In the genomic region with DNA sequence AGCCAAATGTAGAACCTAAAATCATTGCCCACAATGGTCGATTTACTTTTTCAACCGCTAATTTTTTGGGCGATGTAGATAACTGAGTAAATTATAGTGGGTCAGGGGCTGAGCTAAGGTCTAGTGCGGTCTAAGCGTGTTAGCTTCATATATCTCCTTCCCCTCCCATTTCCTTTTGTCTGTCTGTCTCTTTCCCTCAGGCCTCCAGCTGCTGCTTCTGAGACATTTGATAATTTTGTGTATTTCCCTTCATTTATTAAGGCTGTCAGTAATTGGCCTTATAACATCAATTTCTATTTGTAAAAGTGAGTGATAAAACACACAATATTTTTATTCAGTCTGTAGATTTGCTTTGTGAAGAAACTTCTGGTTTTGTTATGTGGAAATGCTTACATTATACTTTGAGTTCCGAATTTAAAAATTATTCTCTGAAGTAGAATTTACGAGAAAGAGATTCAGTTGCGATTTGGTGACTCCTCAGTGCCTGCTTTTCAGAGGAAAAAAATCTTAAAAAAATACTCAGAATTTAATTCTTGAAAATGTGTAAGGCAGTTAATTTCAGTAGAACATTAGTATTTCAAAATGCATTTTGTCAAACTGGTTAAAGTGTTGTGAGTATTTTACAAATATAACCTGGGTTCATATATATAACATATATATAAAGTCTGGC, we compare ENCODE assay signal across 9 cellular contexts. TPM values are rescaled to one million over a fixed set of nuclear protein-coding genes. Genes with fewer than 3 reads are reported as not detected.
DNase-seq lines count a peak whose midpoint lies in the region; ATAC-seq and TF ChIP-seq lines count a peak whose summit lies in the region.
"Had no signal": no experiment of that assay in that cellular context is flagged by ENCODE, and none has a peak within 500 bp of the region (broad histone marks: within the 10 kb centered on the region; RNA-seq: fewer than 3 reads in every experiment).

No MANE protein-coding gene starts in this region.

- no peaks in the 10 kb centered on the region for H3K9me3 Mint-ChIP-seq in stimulated activated effector memory CD8-positive, alpha-beta T cell treated with anti-CD3 and anti-CD28 coated beads, Interleukin-12 subunit alpha, Interleukin-12 subunit beta, amount 100 ng/mL, for 72 hours

- peak overlapping the region; percentile 77 for H3K4me3 Mint-ChIP-seq in stimulated activated effector memory CD8-positive, alpha-beta T cell treated with anti-CD3 and anti-CD28 coated beads, Interleukin-12 subunit alpha, Interleukin-12 subunit beta, amount 100 ng/mL, for 72 hours

- no peaks in the 10 kb centered on the region for H3K4me1 ChIP-seq in SJCRH30

- H3K27me3 ChIP-seq in SJCRH30 = peaks cover 3% of the 10 kb centered on the region; the same call in 1 of the 2 replicates

- H3K36me3 ChIP-seq in SJCRH30 = no peaks in the 10 kb centered on the region

- no peaks in the 10 kb centered on the region for H3K9me3 ChIP-seq in SJCRH30 (replicated peaks)

- no peak for ATAC-seq in stimulated activated effector memory CD8-positive, alpha-beta T cell treated with anti-CD3 and anti-CD28 coated beads, Interleukin-12 subunit alpha, Interleukin-12 subunit beta, amount 100 ng/mL, for 72 hours
- no peak for ATAC-seq in HG02885 (IDR thresholded peaks at IDR 0.05; ENCODE audit: poor library complexity, unreplicated experiment)
- no peak for ATAC-seq in GM18858 (IDR thresholded peaks at IDR 0.05; ENCODE audit: unreplicated experiment)

- H3K27ac Mint-ChIP-seq in stimulated activated effector memory CD8-positive, alpha-beta T cell treated with anti-CD3 and anti-CD28 coated beads, Interleukin-12 subunit alpha, Interleukin-12 subunit beta, amount 100 ng/mL, for 72 hours = peak overlapping the region; percentile 54

- no peak for TF ChIP-seq CTCF in fibroblast of villous mesenchyme (IDR thresholded peaks at IDR 0.05; ENCODE audit: insufficient read depth, low read depth, low read length)

- no peak overlapping the region for H3K27ac ChIP-seq in SJCRH30

- H3K4me3 ChIP-seq in SJCRH30 (peak overlapping the region; percentile 78), fibroblast of villous mesenchyme (ENCODE audit: low read depth, low read length) (peak overlapping the region; percentile 61)

- H3K4me1 Mint-ChIP-seq in stimulated activated effector memory CD8-positive, alpha-beta T cell treated with anti-CD3 and anti-CD28 coated beads, Interleukin-12 subunit alpha, Interleukin-12 subunit beta, amount 100 ng/mL, for 72 hours = peaks cover 12% of the 10 kb centered on the region

- no peaks in the 10 kb centered on the region for H3K36me3 Mint-ChIP-seq in stimulated activated effector memory CD8-positive, alpha-beta T cell treated with anti-CD3 and anti-CD28 coated beads, Interleukin-12 subunit alpha, Interleukin-12 subunit beta, amount 100 ng/mL, for 72 hours

- peak; percentile 45 for DNase-seq in NCI-H2227 (lab: John Stamatoyannopoulos, UW; ENCODE audit: unreplicated experiment)
- no peak for DNase-seq in NCI-H2227 treated with DMSO at 0.1 percent for 48 hours (lab: John Stamatoyannopoulos, UW)
- peak in 1 of 2 experiments; percentile 3 for DNase-seq in SJCRH30
- DNase-seq in fibroblast of villous mesenchyme (ENCODE audit: low read depth) = no peak
- no peak for DNase-seq in stimulated activated effector memory CD8-positive, alpha-beta T cell treated with anti-CD3 and anti-CD28 coated beads, Interleukin-12 subunit alpha, Interleukin-12 subunit beta, amount 100 ng/mL, for 72 hours (ENCODE audit: low spot score in 2 of 2)
- no peak for DNase-seq in RPMI8226
- DNase-seq: SHP77 treated with DMSO at 0.1 percent for 48 hours had no signal

RNA-seq across cellular contexts. Expression of gene TMEM170B, which starts 1.4 kb away (rescaled TPM):
- total RNA-seq in SJCRH30 (2014; rRNA removed; shearing (Covaris generic)) = 1.0 and 1.5 TPM in 2 replicates
- 2.3 and 2.6 TPM in 2 replicates for total RNA-seq in fibroblast of villous mesenchyme
